Comparison of ENCODE assay signal across 11 cellular contexts in the genomic region with DNA sequence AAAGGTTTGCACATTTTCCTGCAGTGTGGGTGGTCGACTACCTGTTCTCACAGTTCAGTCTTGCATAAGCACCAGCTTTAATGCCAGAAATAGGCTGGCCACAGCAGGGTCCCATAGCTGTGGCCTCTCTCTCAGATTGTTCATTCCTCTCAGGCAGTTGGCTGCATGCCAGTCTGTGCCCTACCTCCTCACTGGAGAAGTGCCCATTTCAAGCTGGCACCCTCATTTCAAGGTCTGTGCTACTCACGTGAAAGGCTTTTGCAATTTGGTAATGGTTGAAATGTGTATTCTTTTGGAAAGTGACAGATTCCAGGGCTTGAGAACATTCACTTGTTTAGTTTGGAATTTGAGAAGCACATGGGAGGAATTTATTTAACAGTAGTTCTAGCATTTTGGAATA. TPM values are rescaled to one million over a fixed set of nuclear protein-coding genes. Genes with fewer than 3 reads are reported as not detected.
DNase-seq lines count a peak whose midpoint lies in the region; ATAC-seq and TF ChIP-seq lines count a peak whose summit lies in the region.
"Had no signal": no experiment of that assay in that cellular context is flagged by ENCODE, and none has a peak within 500 bp of the region (broad histone marks: within the 10 kb centered on the region; RNA-seq: fewer than 3 reads in every experiment).

No MANE protein-coding gene starts in this region.

- ATAC-seq in GM21526 (IDR thresholded peaks at IDR 0.05; ENCODE audit: low FRiP score, unreplicated experiment) (no peak), sciatic nerve (no peak)
- ATAC-seq: stimulated activated naive B cell treated with anti-CD40 and anti-IgM and Interleukin-4, amounts not matched to agents 10 μg/mL and 1 μg/mL and 100 μg/mL, for 72 hours had no signal

- intact Hi-C loops in sciatic nerve (cut with DNase I), result no loop called here

- no peak overlapping the region for H3K4me3 ChIP-seq in AG10803 (ENCODE audit: low read length)
- H3K4me3 ChIP-seq: esophagus squamous epithelium had no signal

- TF ChIP-seq CTCF in AG10803 (conservative IDR thresholded peaks at IDR 0.05; ENCODE audit: low read length), result no peak

- peak; percentile 3 for DNase-seq in AG10803 (ENCODE audit: low read depth)
- DNase-seq in NCI-H1092 (lab: John Stamatoyannopoulos, UW), result peak; percentile 89
- peak; percentile 34 for DNase-seq in NCI-H446 treated with DMSO at 0.1 percent for 48 hours (lab: John Stamatoyannopoulos, UW)
- peak in 32 of 51 donors; percentile 0 to 24 (median 3) for DNase-seq in hypothalamus (lab: John Stamatoyannopoulos, UW)
- DNase-seq in retina, result no peak
- DNase-seq in activated T-cell treated with anti-CD3 and anti-CD28 coated beads, Interleukin-2, amount 50 U/mL, for 1 hour, result no peak
- DNase-seq in sciatic nerve (ENCODE audit: low spot score), result no peak
- DNase-seq: esophagus squamous epithelium; Kasumi-1; stimulated activated naive B cell treated with anti-CD40 and anti-IgM and Interleukin-4, amounts not matched to agents 10 μg/mL and 1 μg/mL and 100 μg/mL, for 72 hours had no signal

RNA-seq across cellular contexts. Expression of a gene that starts 28.9 kb away (rescaled TPM):
- total RNA-seq in sciatic nerve, result 17.6 TPM

Comparison
In these comparisons a context has a peak if more than half of its experiments do, and no peak if none do; other contexts are left out.
1. DNase-seq: peak in AG10803 (single experiment), NCI-H1092 (single experiment), NCI-H446 treated with DMSO at 0.1 percent for 48 hours (single experiment) and hypothalamus (32 of 51); none in retina (single experiment), activated T-cell treated with anti-CD3 and anti-CD28 coated beads, Interleukin-2, amount 50 U/mL, for 1 hour (single experiment) and sciatic nerve (single experiment).